Comparison of ENCODE assay signal across 12 cellular contexts in the genomic region with DNA sequence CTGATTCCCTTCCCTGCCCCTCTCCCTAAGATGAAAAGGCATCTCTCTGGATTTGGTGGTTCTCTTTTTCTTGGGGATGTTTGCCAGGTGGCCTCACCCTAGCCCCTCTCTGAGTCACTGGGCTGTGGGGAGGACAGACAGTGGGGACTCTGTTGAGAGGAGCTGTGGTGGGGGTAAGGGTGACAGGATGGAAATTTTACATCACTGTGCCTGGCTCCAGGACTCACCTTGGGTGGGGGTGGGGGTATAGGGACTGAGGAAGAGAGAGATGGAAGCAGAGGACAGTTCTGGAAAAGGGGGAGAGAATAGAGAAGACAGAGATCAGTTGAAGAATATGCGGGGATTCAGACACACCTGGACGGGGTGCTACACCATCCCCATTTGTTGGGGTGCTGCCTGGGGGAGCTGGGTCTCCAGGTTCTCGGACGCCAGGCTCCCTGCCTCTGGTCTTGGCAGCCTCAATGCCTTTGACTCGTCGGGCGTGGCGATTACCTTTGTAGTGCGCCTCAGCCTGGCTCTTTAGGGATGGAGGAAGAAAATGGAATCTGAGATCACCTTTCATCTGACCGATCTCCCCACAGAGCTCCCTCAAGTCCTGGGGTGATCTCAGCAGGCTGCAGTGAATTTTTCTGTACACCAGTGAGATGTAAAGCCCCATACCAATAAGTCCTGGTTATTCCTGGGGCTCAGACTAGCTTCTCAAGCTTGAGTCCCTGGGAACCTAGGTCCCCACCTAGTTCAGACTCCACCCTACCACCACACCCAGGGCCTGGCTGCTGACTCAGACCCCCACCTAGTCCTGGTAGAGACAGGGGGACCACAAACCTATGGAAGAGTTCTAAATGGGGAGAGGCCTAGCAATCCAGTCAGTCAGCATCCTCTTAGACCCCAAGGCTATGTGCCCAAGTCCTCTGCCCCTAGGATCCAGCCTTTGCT. TPM values are rescaled to one million over a fixed set of nuclear protein-coding genes. Genes with fewer than 3 reads are reported as not detected.
DNase-seq lines count a peak whose midpoint lies in the region; ATAC-seq and TF ChIP-seq lines count a peak whose summit lies in the region.
"Had no signal": no experiment of that assay in that cellular context is flagged by ENCODE, and none has a peak within 500 bp of the region (broad histone marks: within the 10 kb centered on the region; RNA-seq: fewer than 3 reads in every experiment).

No MANE protein-coding gene starts in this region.

- CTCF ChIA-PET in activated naive CD4-positive, alpha-beta T cell treated with anti-CD3 and anti-CD28 coated beads, Interleukin-2, amount 10 ng/mL, durations not matched to agents 7 days and 5 days (lab: Charles Lee) = interaction anchor here (1.3 to 2.5 kb wide), 3 partner anchors 26 to 159 kb away, joined by 3 to 10 read pairs (median 5); no protein-coding TSS in a partner anchor
- CTCF ChIA-PET in activated CD8-positive, alpha-beta T cell treated with anti-CD3 and anti-CD28 coated beads for 36 hours (lab: Charles Lee) = interaction anchor here (0.8 to 2.5 kb wide), 7 partner anchors 13 to 158 kb away, joined by 3 to 12 read pairs (median 4); partner anchors contain the start of gene COPZ1

- no peak for TF ChIP-seq POLR2A in transverse colon (IDR thresholded peaks at IDR 0.05)

- H3K36me3 ChIP-seq in transverse colon = no peaks in the 10 kb centered on the region
- H3K36me3 ChIP-seq: HAP-1 had no signal

- peaks cover 21% of the 10 kb centered on the region for H3K4me1 Mint-ChIP-seq in activated naive CD4-positive, alpha-beta T cell treated with anti-CD3 and anti-CD28 coated beads, Interleukin-2, amount 10 ng/mL, durations not matched to agents 7 days and 5 days
- H3K4me1 Mint-ChIP-seq in activated CD8-positive, alpha-beta T cell treated with anti-CD3 and anti-CD28 coated beads for 36 hours (ENCODE audit: low read depth) = peaks cover 28% of the 10 kb centered on the region
- peaks cover 17% of the 10 kb centered on the region for H3K4me1 Mint-ChIP-seq in glutamatergic neuron (ENCODE audit: low read depth, unreplicated experiment)

- H3K27me3 ChIP-seq in transverse colon = peaks cover 5% of the 10 kb centered on the region
- H3K27me3 ChIP-seq: tibial artery had no signal

- peaks cover 64% of the 10 kb centered on the region for H3K27me3 Mint-ChIP-seq in activated naive CD4-positive, alpha-beta T cell treated with anti-CD3 and anti-CD28 coated beads, Interleukin-2, amount 10 ng/mL, durations not matched to agents 7 days and 5 days
- H3K27me3 Mint-ChIP-seq in activated CD8-positive, alpha-beta T cell treated with anti-CD3 and anti-CD28 coated beads for 36 hours = no peaks in the 10 kb centered on the region
- peaks cover 12% of the 10 kb centered on the region for H3K27me3 Mint-ChIP-seq in glutamatergic neuron (ENCODE audit: unreplicated experiment)

- no peak for TF ChIP-seq CTCF in activated CD8-positive, alpha-beta T cell treated with anti-CD3 and anti-CD28 coated beads for 36 hours (IDR thresholded peaks at IDR 0.05)
- TF ChIP-seq CTCF in glutamatergic neuron (IDR thresholded peaks at IDR 0.05; ENCODE audit: partially characterized antibody, unreplicated experiment) = no peak
- no peak for TF ChIP-seq CTCF in transverse colon (IDR thresholded peaks at IDR 0.05)

- DNase-seq in activated naive CD4-positive, alpha-beta T cell treated with anti-CD3 and anti-CD28 coated beads, Interleukin-2, amount 50 U/mL, for 72 hours (ENCODE audit: low spot score in 2 of 2) = no peak
- DNase-seq in activated naive CD4-positive, alpha-beta T cell treated with anti-CD3 and anti-CD28 coated beads, Interleukin-2, amount 10 ng/mL, durations not matched to agents 7 days and 5 days = no peak
- DNase-seq in activated CD8-positive, alpha-beta T cell treated with anti-CD3 and anti-CD28 coated beads for 36 hours = peak; percentile 58
- DNase-seq in glutamatergic neuron = no peak
- DNase-seq in transverse colon = no peak
- no peak for DNase-seq in GOT3 (lab: John Stamatoyannopoulos, UW)
- DNase-seq: central memory CD4-positive, alpha-beta T cell; retina; tibial artery had no signal

- TF ChIP-seq EP300 in transverse colon (IDR thresholded peaks at IDR 0.05; ENCODE audit: low read depth) = no peak

- WGBS in transverse colon (ENCODE audit: low coverage in 1 of 2), 2 donors = 72% methylated on average over 10 of the region's 10 CpGs; no CpG with 5 or more reads in 1 of the 2 donors

- peak overlapping the region in 1 of 2 donors; percentile 53 for H3K27ac Mint-ChIP-seq in activated naive CD4-positive, alpha-beta T cell treated with anti-CD3 and anti-CD28 coated beads, Interleukin-2, amount 50 U/mL, for 72 hours
- no peak overlapping the region for H3K27ac Mint-ChIP-seq in activated naive CD4-positive, alpha-beta T cell treated with anti-CD3 and anti-CD28 coated beads, Interleukin-2, amount 10 ng/mL, durations not matched to agents 7 days and 5 days
- H3K27ac Mint-ChIP-seq in activated CD8-positive, alpha-beta T cell treated with anti-CD3 and anti-CD28 coated beads for 36 hours = no peak overlapping the region
- H3K27ac Mint-ChIP-seq in glutamatergic neuron (ENCODE audit: unreplicated experiment) = no peak overlapping the region

- POLR2A ChIA-PET in activated CD8-positive, alpha-beta T cell treated with anti-CD3 and anti-CD28 coated beads for 36 hours (lab: Charles Lee) = interaction anchor here (1.0 to 2.2 kb wide), 2 partner anchors 75 to 87 kb away, joined by 3 to 8 read pairs; no protein-coding TSS in a partner anchor

- no peaks in the 10 kb centered on the region for H3K9me3 Mint-ChIP-seq in activated naive CD4-positive, alpha-beta T cell treated with anti-CD3 and anti-CD28 coated beads, Interleukin-2, amount 50 U/mL, for 72 hours
- H3K9me3 Mint-ChIP-seq in activated naive CD4-positive, alpha-beta T cell treated with anti-CD3 and anti-CD28 coated beads, Interleukin-2, amount 10 ng/mL, durations not matched to agents 7 days and 5 days = no peaks in the 10 kb centered on the region
- no peaks in the 10 kb centered on the region for H3K9me3 Mint-ChIP-seq in activated CD8-positive, alpha-beta T cell treated with anti-CD3 and anti-CD28 coated beads for 36 hours
- peaks cover 2% of the 10 kb centered on the region for H3K9me3 Mint-ChIP-seq in glutamatergic neuron (ENCODE audit: unreplicated experiment)

- in situ Hi-C loops in transverse colon (cut with MboI; ENCODE audit: low pct_ligation_motif_present in 1 of 4, low pct_unique_long_range_greater_than_20kb in 1 of 4, low sequenced_read_pairs in 3 of 4) = no loop called here

- peaks cover 4 to 51% (median 27%) of the 10 kb centered on the region in 4 donors for H3K4me1 ChIP-seq in transverse colon
- H3K4me1 ChIP-seq: HAP-1 had no signal

- H3K4me3 Mint-ChIP-seq in activated naive CD4-positive, alpha-beta T cell treated with anti-CD3 and anti-CD28 coated beads, Interleukin-2, amount 10 ng/mL, durations not matched to agents 7 days and 5 days = no peak overlapping the region
- H3K4me3 Mint-ChIP-seq in activated CD8-positive, alpha-beta T cell treated with anti-CD3 and anti-CD28 coated beads for 36 hours = no peak overlapping the region
- H3K4me3 Mint-ChIP-seq in glutamatergic neuron (ENCODE audit: unreplicated experiment) = peak overlapping the region; percentile 3

- peak overlapping the region; percentile 30 to 37 (median 33) for H3K27ac ChIP-seq in transverse colon
- H3K27ac ChIP-seq: tibial artery had no signal

- no peaks in the 10 kb centered on the region for H3K9me3 ChIP-seq in transverse colon
- H3K9me3 ChIP-seq: HAP-1, tibial artery had no signal

- ATAC-seq in activated naive CD4-positive, alpha-beta T cell treated with anti-CD3 and anti-CD28 coated beads, Interleukin-2, amount 50 U/mL, for 72 hours = peak; percentile 38 to 56
- ATAC-seq in activated CD8-positive, alpha-beta T cell treated with anti-CD3 and anti-CD28 coated beads for 36 hours = peak; percentile 72
- ATAC-seq in GM19328 (IDR thresholded peaks at IDR 0.05; ENCODE audit: unreplicated experiment) (no peak), HG03135 (IDR thresholded peaks at IDR 0.05; ENCODE audit: unreplicated experiment) (no peak)

- intact Hi-C loops in activated CD8-positive, alpha-beta T cell treated with anti-CD3 and anti-CD28 coated beads for 36 hours (cut with micrococcal nuclease) = no loop called here
- intact Hi-C loops in transverse colon (cut with DNase I; ENCODE audit: low total_unique reads) = no loop called here

- no peak overlapping the region for H3K4me3 ChIP-seq in transverse colon
- H3K4me3 ChIP-seq: HAP-1, tibial artery had no signal

- H3K36me3 Mint-ChIP-seq in activated naive CD4-positive, alpha-beta T cell treated with anti-CD3 and anti-CD28 coated beads, Interleukin-2, amount 50 U/mL, for 72 hours = no peaks in the 10 kb centered on the region
- no peaks in the 10 kb centered on the region for H3K36me3 Mint-ChIP-seq in activated naive CD4-positive, alpha-beta T cell treated with anti-CD3 and anti-CD28 coated beads, Interleukin-2, amount 10 ng/mL, durations not matched to agents 7 days and 5 days
- no peaks in the 10 kb centered on the region for H3K36me3 Mint-ChIP-seq in activated CD8-positive, alpha-beta T cell treated with anti-CD3 and anti-CD28 coated beads for 36 hours (ENCODE audit: low read depth)
- H3K36me3 Mint-ChIP-seq in glutamatergic neuron (ENCODE audit: unreplicated experiment) = no peaks in the 10 kb centered on the region

RNA-seq across cellular contexts. Expression of gene GPR84, which starts 9.6 kb away (rescaled TPM):
- 1 to 10 TPM; 2.0 to 4.1 TPM for total RNA-seq in activated naive CD4-positive, alpha-beta T cell treated with anti-CD3 and anti-CD28 coated beads, Interleukin-2, amount 50 U/mL, for 72 hours
- not detected for total RNA-seq in activated CD8-positive, alpha-beta T cell treated with anti-CD3 and anti-CD28 coated beads for 36 hours
- not detected for total RNA-seq in glutamatergic neuron (ENCODE audit: unreplicated experiment)
- not detected for total RNA-seq in transverse colon

RNA-seq across cellular contexts. Expression of gene ZNF385A, which starts 10.6 kb away (rescaled TPM):
- total RNA-seq in activated naive CD4-positive, alpha-beta T cell treated with anti-CD3 and anti-CD28 coated beads, Interleukin-2, amount 50 U/mL, for 72 hours = 1 to 10 TPM; 1.2 to 1.8 TPM
- 1 to 10 TPM; 1.1 to 2.5 TPM for total RNA-seq in activated CD8-positive, alpha-beta T cell treated with anti-CD3 and anti-CD28 coated beads for 36 hours
- total RNA-seq in glutamatergic neuron (ENCODE audit: unreplicated experiment) (26.6 TPM), transverse colon (10 to 100 TPM in 1 of 4 donors, 1 to 10 TPM in 3; 1.9 to 17.5 (median 5.7) TPM)

RNA-seq across cellular contexts. Expression of gene ITGA5, which starts 45.2 kb away (rescaled TPM):
- total RNA-seq in activated naive CD4-positive, alpha-beta T cell treated with anti-CD3 and anti-CD28 coated beads, Interleukin-2, amount 50 U/mL, for 72 hours = 10 to 100 TPM; 29.4 to 53.5 TPM
- 10 to 100 TPM; 35.2 to 36.6 TPM for total RNA-seq in activated CD8-positive, alpha-beta T cell treated with anti-CD3 and anti-CD28 coated beads for 36 hours
- total RNA-seq in glutamatergic neuron (ENCODE audit: unreplicated experiment) (1.8 TPM), transverse colon (100 to 1,000 TPM in 1 of 4 donors, 10 to 100 TPM in 3; 37.7 to 217 (median 73.0) TPM)

RNA-seq across cellular contexts. Expression of gene COPZ1, which starts 49.0 kb away (rescaled TPM):
- 100 to 1,000 TPM in 1 of 2 donors, 10 to 100 TPM in 1; 99.1 to 101 TPM for total RNA-seq in activated naive CD4-positive, alpha-beta T cell treated with anti-CD3 and anti-CD28 coated beads, Interleukin-2, amount 50 U/mL, for 72 hours
- 10 to 100 TPM; 75.8 to 78.4 TPM for total RNA-seq in activated CD8-positive, alpha-beta T cell treated with anti-CD3 and anti-CD28 coated beads for 36 hours
- 88.6 TPM for total RNA-seq in glutamatergic neuron (ENCODE audit: unreplicated experiment)
- 10 to 100 TPM; 25.8 to 79.6 (median 63.6) TPM for total RNA-seq in transverse colon

Comparison
In these comparisons a context has a peak if more than half of its experiments do, and no peak if none do; other contexts are left out.
1. ATAC-seq: peak in activated naive CD4-positive, alpha-beta T cell treated with anti-CD3 and anti-CD28 coated beads, Interleukin-2, amount 50 U/mL, for 72 hours (2 of 2) and activated CD8-positive, alpha-beta T cell treated with anti-CD3 and anti-CD28 coated beads for 36 hours (single experiment); none in GM19328 (single experiment) and HG03135 (single experiment).
2. RNA of gene ITGA5, which starts 45.2 kb away (total RNA-seq): 37.7 to 217 TPM in transverse colon, 29.4 to 53.5 TPM in activated naive CD4-positive, alpha-beta T cell treated with anti-CD3 and anti-CD28 coated beads, Interleukin-2, amount 50 U/mL, for 72 hours and 35.2 to 36.6 TPM in activated CD8-positive, alpha-beta T cell treated with anti-CD3 and anti-CD28 coated beads for 36 hours; 1.8 TPM in glutamatergic neuron (single experiment); every median in the first group is over 10 times any median in the second.